Comparison of ENCODE assay signal across 8 cellular contexts in genomic region chr5:7745882-7746735, GRCh38.
A peak's percentile ranks its signal among the peaks of the same experiment; 100 is the strongest.
DNase-seq lines count a peak whose midpoint lies in the region; ATAC-seq, FAIRE-seq and TF ChIP-seq lines count a peak whose summit lies in the region.

No MANE protein-coding gene starts in this region.

- peak; percentile 78 for TF ChIP-seq CTCF in GM12864 (IDR thresholded peaks at IDR 0.05; ENCODE audit: low read depth, low read length, missing control alignments)

- DNase-seq in GM12864 (ENCODE audit: low read depth) (peak; percentile 5), NCI-H1092 treated with DMSO at 0.1 percent for 48 hours (lab: John Stamatoyannopoulos, UW) (peak; percentile 55), SKM-1 (lab: John Stamatoyannopoulos, UW; ENCODE audit: unreplicated experiment) (peak; percentile 40), cerebellar cortex (ENCODE audit: low spot score) (peak; percentile 60)
- peak; percentile 9 to 25 for DNase-seq in stimulated activated CD4-positive, alpha-beta T cell treated with anti-CD3 and anti-CD28 coated beads, Interleukin-4, amount 100 ng/mL, for 4 hours

- H3K27me3 ChIP-seq in layer of hippocampus (ENCODE audit: control insufficient read depth, insufficient read depth, low read length) = no peaks in the 10 kb centered on the region

- peak; percentile 87 for FAIRE-seq in A204.1 (lab: Jason Lieb, UNC)

- no peak for ATAC-seq in HG02642 (IDR thresholded peaks at IDR 0.05; ENCODE audit: poor library complexity, unreplicated experiment)

- peak overlapping the region; percentile 27 for H3K27ac ChIP-seq in layer of hippocampus (ENCODE audit: low read depth, low read length)

- H3K4me3 ChIP-seq in GM12864 (ENCODE audit: low read depth, low read length) = no peak overlapping the region

Comparison
In these comparisons a context has a peak if more than half of its experiments do, and no peak if none do; other contexts are left out.
1. DNase-seq: peak in every context shown above with its lines; median percentile 60 in cerebellar cortex; 55 in NCI-H1092 treated with DMSO at 0.1 percent for 48 hours; 40 in SKM-1; 17 in stimulated activated CD4-positive, alpha-beta T cell treated with anti-CD3 and anti-CD28 coated beads, Interleukin-4, amount 100 ng/mL, for 4 hours; 5 in GM12864.